Comparison of ENCODE assay signal across 7 cellular contexts in the genomic region with DNA sequence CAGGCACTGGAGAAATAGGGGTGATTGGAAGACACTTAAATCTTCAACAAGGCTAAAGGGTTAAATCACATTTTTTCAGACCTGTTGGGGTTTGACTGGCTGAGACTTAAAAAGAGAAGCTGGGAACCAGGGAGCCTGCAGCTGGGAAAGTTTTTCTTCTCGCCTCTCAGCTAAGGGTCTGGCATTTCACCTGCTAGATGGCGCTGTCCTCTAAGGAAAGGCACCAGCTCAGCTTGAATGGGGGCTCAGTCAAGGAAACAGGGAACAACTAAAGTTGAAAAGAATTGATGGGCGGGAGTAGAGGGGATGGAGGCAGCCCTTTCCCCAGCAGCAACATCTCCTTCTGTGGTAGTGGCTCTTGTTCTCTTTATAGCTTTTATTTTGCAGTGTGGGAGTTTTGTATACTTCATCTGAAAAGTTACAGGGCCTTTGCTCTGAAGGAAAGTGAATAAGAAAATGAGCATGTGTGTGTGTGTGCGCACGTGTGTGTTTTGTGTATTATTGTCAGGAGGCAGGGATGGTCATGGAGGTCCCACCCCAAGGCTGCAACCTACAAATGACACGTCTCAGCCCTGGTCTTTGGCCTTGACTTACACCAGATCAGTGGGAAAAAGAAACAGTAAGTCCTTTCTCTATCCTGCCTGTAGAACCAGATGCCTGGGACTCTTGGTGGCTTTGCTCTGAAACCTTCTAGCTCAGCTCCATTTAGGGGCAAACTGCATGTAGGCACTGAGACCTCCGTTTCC.
DNase-seq lines count a peak whose midpoint lies in the region; TF ChIP-seq lines count a peak whose summit lies in the region.

No MANE protein-coding gene starts in this region.

- H3K27me3 ChIP-seq in Peyer's patch, result no peaks in the 10 kb centered on the region
- no peaks in the 10 kb centered on the region for H3K27me3 ChIP-seq in ovary
- H3K27me3 ChIP-seq in uterus, result no peaks in the 10 kb centered on the region

- TF ChIP-seq POLR2A in Peyer's patch (IDR thresholded peaks at IDR 0.05) (no peak), ovary (IDR thresholded peaks at IDR 0.05) (no peak), uterus (IDR thresholded peaks at IDR 0.05) (no peak)

- H3K9me3 ChIP-seq in Peyer's patch (no peaks in the 10 kb centered on the region), ovary (no peaks in the 10 kb centered on the region), uterus (no peaks in the 10 kb centered on the region)

- WGBS in ovary, 3 donors, result 6 to 13% (median 8%) methylated on average over 7 of the region's 7 CpGs

- H3K27ac ChIP-seq in Peyer's patch (peak overlapping the region in 1 of 4 donors; percentile 6), ovary (peak overlapping the region in 1 of 2 donors; percentile 1), uterus (peak overlapping the region; percentile 60 to 71)

- H3K36me3 ChIP-seq in Peyer's patch (no peaks in the 10 kb centered on the region), ovary (no peaks in the 10 kb centered on the region), uterus (no peaks in the 10 kb centered on the region)

- H3K4me1 ChIP-seq in Peyer's patch (peaks cover 0 to 11% (median 0%) of the 10 kb centered on the region in 4 donors), ovary (ENCODE audit: insufficient read depth) (peaks cover 4% of the 10 kb centered on the region), uterus (peaks cover 0 to 3% of the 10 kb centered on the region in 2 donors)

- intact Hi-C loops in ovary (cut with DNase I) (loop anchor here (1.0 to 10.0 kb wide), 5 partner anchors 360 to 931 kb away; no protein-coding TSS in a partner anchor), uterus (cut with DNase I; ENCODE audit: low total_unique reads) (loop anchor here (5.0 to 10.0 kb wide), 2 partner anchors 520 to 932 kb away; no protein-coding TSS in a partner anchor)

- TF ChIP-seq EP300 in ovary (IDR thresholded peaks at IDR 0.05), result no peak

- H3K4me3 ChIP-seq in GM12864 (ENCODE audit: low read depth, low read length), result no peak overlapping the region
- H3K4me3 ChIP-seq in Peyer's patch, result no peak overlapping the region
- H3K4me3 ChIP-seq in ovary, result no peak overlapping the region
- H3K4me3 ChIP-seq in uterus, result no peak overlapping the region

- TF ChIP-seq CTCF in GM12864 (IDR thresholded peaks at IDR 0.05; ENCODE audit: low read depth, low read length, missing control alignments) (peak; percentile 79), Peyer's patch (IDR thresholded peaks at IDR 0.05) (peak; percentile 34 to 79 (median 65)), ovary (IDR thresholded peaks at IDR 0.05) (peak; percentile 58 to 91 (median 78)), uterus (IDR thresholded peaks at IDR 0.05) (peak; percentile 79 to 88 (median 83))

- DNase-seq in GM12864 (ENCODE audit: low read depth), result peak; percentile 15
- peak; percentile 24 for DNase-seq in HS-27A (ENCODE audit: low read depth)
- peak; percentile 57 to 85 (median 76) for DNase-seq in Peyer's patch
- peak in 3 of 4 experiments; percentile 1 to 14 (median 9) for DNase-seq in activated naive CD4-positive, alpha-beta T cell (lab: John Stamatoyannopoulos, UW)
- DNase-seq in glomerular endothelial cell (ENCODE audit: extremely low read depth, low read depth, low spot score), result peak; percentile 14
- DNase-seq in ovary, result peak; percentile 83 to 90 (median 83)
- DNase-seq in uterus, result peak; percentile 84 to 85

Comparison
In these comparisons a context has a peak if more than half of its experiments do, and no peak if none do; other contexts are left out.
1. DNase-seq: peak in every context shown above with its lines; median percentile 84 in uterus; 83 in ovary; 76 in Peyer's patch; 24 in HS-27A; 15 in GM12864; 14 in glomerular endothelial cell; 9 in activated naive CD4-positive, alpha-beta T cell.